ENCODE assay signal across 31 cellular contexts in the genomic region with DNA sequence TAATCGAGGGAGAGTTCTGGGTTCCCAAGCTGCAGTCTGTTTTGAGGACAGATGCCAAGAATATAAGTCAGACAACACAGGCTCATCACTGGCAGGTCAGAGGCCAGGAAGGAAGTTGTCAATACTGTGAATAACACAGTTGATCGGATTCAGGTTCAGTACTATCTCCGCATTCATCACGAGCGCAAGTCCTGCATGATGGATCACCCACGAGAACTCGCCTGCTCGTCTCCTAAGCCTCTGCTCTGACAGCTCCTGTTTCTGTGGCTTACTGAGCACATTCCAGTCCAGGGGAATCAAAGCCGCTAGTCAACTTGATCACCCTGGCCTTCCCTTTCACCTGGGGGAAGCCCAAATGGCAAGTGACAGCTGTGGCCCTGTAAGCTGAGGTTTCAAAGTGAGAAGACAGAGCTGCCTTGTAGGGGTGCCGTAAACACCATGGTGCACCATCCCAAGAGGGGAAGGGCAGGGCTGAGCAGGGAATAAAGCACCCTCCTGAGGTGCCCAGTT.
A peak's percentile ranks its signal among the peaks of the same experiment; 100 is the strongest.
DNase-seq lines count a peak whose midpoint lies in the region; ATAC-seq and TF ChIP-seq lines count a peak whose summit lies in the region.
"Had no signal": no experiment of that assay in that cellular context is flagged by ENCODE, and none has a peak within 500 bp of the region (broad histone marks: within the 10 kb centered on the region; RNA-seq: fewer than 3 reads in every experiment).

No MANE protein-coding gene starts in this region.

- TF ChIP-seq CTCF in choroid plexus epithelial cell (conservative IDR thresholded peaks at IDR 0.05; ENCODE audit: low read depth, low read length) (no peak), neural crest cell (conservative IDR thresholded peaks at IDR 0.05) (no peak)

- H3K4me3 Mint-ChIP-seq in neural crest cell, result no peak overlapping the region
- H3K4me3 Mint-ChIP-seq: activated T-helper 17 cell treated with anti-CD3 and anti-CD28 coated beads, Interleukin-2, amount 50 U/mL, for 72 hours; brain; CD8-positive, alpha-beta T cell; stimulated activated naive CD8-positive, alpha-beta T cell treated with anti-CD3 and anti-CD28 coated beads, Interleukin-15, amount 100 ng/mL, for 72 hours; T-cell had no signal

- H3K4me1 Mint-ChIP-seq in neural crest cell, result peaks cover 13% of the 10 kb centered on the region
- H3K4me1 Mint-ChIP-seq: activated T-helper 17 cell treated with anti-CD3 and anti-CD28 coated beads, Interleukin-2, amount 50 U/mL, for 72 hours; stimulated activated naive CD8-positive, alpha-beta T cell treated with anti-CD3 and anti-CD28 coated beads, Interleukin-15, amount 100 ng/mL, for 72 hours; T-cell had no signal

- peak overlapping the region; percentile 36 for H3K27ac Mint-ChIP-seq in neural crest cell (ENCODE audit: unreplicated experiment)
- H3K27ac Mint-ChIP-seq: activated T-helper 17 cell treated with anti-CD3 and anti-CD28 coated beads, Interleukin-2, amount 50 U/mL, for 72 hours; brain; CD8-positive, alpha-beta T cell; stimulated activated naive CD8-positive, alpha-beta T cell treated with anti-CD3 and anti-CD28 coated beads, Interleukin-15, amount 100 ng/mL, for 72 hours; T-cell had no signal

- ATAC-seq in GM19023 (IDR thresholded peaks at IDR 0.05; ENCODE audit: unreplicated experiment), result no peak
- ATAC-seq: activated T-helper 17 cell treated with anti-CD3 and anti-CD28 coated beads, Interleukin-2, amount 50 U/mL, for 72 hours; CD8-positive, alpha-beta T cell; gastroesophageal sphincter; GM12878; left colon; stimulated activated naive CD8-positive, alpha-beta T cell treated with anti-CD3 and anti-CD28 coated beads, Interleukin-15, amount 100 ng/mL, for 72 hours; T-cell had no signal

- peaks cover 2% of the 10 kb centered on the region for H3K36me3 Mint-ChIP-seq in neural crest cell (ENCODE audit: low read depth)
- H3K36me3 Mint-ChIP-seq: brain; CD8-positive, alpha-beta T cell; T-cell had no signal

- DNase-seq in ELF-1 (ENCODE audit: low read depth, low spot score), result peak; percentile 69
- DNase-seq in choroid plexus epithelial cell (ENCODE audit: low read depth), result peak; percentile 44
- peak; percentile 47 for DNase-seq in left kidney (ENCODE audit: low read depth, low spot score)
- DNase-seq in neural crest cell (ENCODE audit: low read depth, low spot score), result no peak
- no peak for DNase-seq in GOT3 (lab: John Stamatoyannopoulos, UW)
- no peak for DNase-seq in stimulated activated CD4-positive, alpha-beta T cell treated with anti-CD3 and anti-CD28 coated beads, Interleukin-12 subunit alpha, Interleukin-12 subunit beta, amount 100 ng/mL, for 4 hours
- DNase-seq in MV-4-11 (lab: John Stamatoyannopoulos, UW), result no peak
- DNase-seq: activated CD4-positive, alpha-beta T cell treated with anti-CD3 and anti-CD28 coated beads for 48 hours; activated naive CD4-positive, alpha-beta T cell treated with anti-CD3 and anti-CD28 coated beads, Interleukin-2, amount 50 U/mL, for 16 hours; amniotic stem cell; CD8-positive, alpha-beta T cell; cerebellar nuclear complex; EL; hippocampal formation; KG1; left colon; MM.1S; NCI-H1417; NCI-H2081 treated with DMSO at 0.1 percent for 48 hours; OCI-M1; stimulated activated CD4-positive, alpha-beta T cell treated with anti-CD3 and anti-CD28 coated beads, Interleukin-2, amount 100 ng/mL, for 24 hours; stimulated activated naive CD8-positive, alpha-beta T cell treated with anti-CD3 and anti-CD28 coated beads, Interleukin-15, amount 100 ng/mL, for 72 hours; T-cell had no signal

- no peaks in the 10 kb centered on the region for H3K9me3 Mint-ChIP-seq in neural crest cell
- H3K9me3 Mint-ChIP-seq: activated T-helper 17 cell treated with anti-CD3 and anti-CD28 coated beads, Interleukin-2, amount 50 U/mL, for 72 hours; brain; CD8-positive, alpha-beta T cell; stimulated activated naive CD8-positive, alpha-beta T cell treated with anti-CD3 and anti-CD28 coated beads, Interleukin-15, amount 100 ng/mL, for 72 hours; T-cell had no signal

- H3K4me3 ChIP-seq in choroid plexus epithelial cell (ENCODE audit: low read depth, low read length), result no peak overlapping the region
- H3K4me3 ChIP-seq: gastroesophageal sphincter, GM12878, HAP-1, thoracic aorta, vagina had no signal

- H3K27me3 Mint-ChIP-seq in neural crest cell (ENCODE audit: low read depth), result no peaks in the 10 kb centered on the region
- H3K27me3 Mint-ChIP-seq: brain; stimulated activated naive CD8-positive, alpha-beta T cell treated with anti-CD3 and anti-CD28 coated beads, Interleukin-15, amount 100 ng/mL, for 72 hours had no signal

Comparison
In these comparisons a context has a peak if more than half of its experiments do, and no peak if none do; other contexts are left out.
1. DNase-seq: peak in ELF-1 (single experiment), choroid plexus epithelial cell (single experiment) and left kidney (single experiment); none in neural crest cell (single experiment), GOT3 (single experiment), stimulated activated CD4-positive, alpha-beta T cell treated with anti-CD3 and anti-CD28 coated beads, Interleukin-12 subunit alpha, Interleukin-12 subunit beta, amount 100 ng/mL, for 4 hours (single experiment) and MV-4-11 (single experiment).